17 cellular contexts compared by ENCODE assay signal in the genomic region with DNA sequence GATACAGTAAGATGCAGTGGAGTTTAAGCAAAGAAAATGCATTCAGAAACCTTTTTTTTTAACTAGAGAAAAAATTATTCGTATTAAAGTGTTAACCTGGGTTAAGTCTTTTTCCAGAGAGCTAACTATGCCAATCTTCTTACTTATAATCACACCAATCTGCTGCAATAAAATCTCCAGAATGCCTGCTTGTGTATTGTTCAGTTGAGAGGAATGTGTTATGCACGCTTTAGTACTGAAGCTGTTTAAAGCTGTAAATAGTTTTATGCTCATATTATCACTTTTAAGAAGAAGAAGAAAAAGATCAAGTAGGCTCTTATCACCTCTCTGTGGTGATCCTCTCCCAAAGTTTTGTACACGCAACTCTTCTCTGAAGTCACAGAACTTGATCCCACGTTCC.
DNase-seq lines count a peak whose midpoint lies in the region; ATAC-seq, FAIRE-seq and TF ChIP-seq lines count a peak whose summit lies in the region.
"Had no signal": no experiment of that assay in that cellular context is flagged by ENCODE, and none has a peak within 500 bp of the region (broad histone marks: within the 10 kb centered on the region; RNA-seq: fewer than 3 reads in every experiment).

No MANE protein-coding gene starts in this region.

- no peak overlapping the region for H3K27ac Mint-ChIP-seq in astrocyte (ENCODE audit: unreplicated experiment)
- H3K27ac Mint-ChIP-seq: GM23338 had no signal

- H3K36me3 ChIP-seq in astrocyte (ENCODE audit: insufficient read depth, low read length) (no peaks in the 10 kb centered on the region), suprapubic skin (no peaks in the 10 kb centered on the region)
- H3K36me3 ChIP-seq: BLaER1 had no signal

- H3K9me3 ChIP-seq in astrocyte (ENCODE audit: insufficient read depth, low read depth, low read length) (no peaks in the 10 kb centered on the region), suprapubic skin (no peaks in the 10 kb centered on the region)
- H3K9me3 ChIP-seq: BLaER1 had no signal

- no peak overlapping the region for H3K27ac ChIP-seq in astrocyte (ENCODE audit: low read depth, low read length)
- no peak overlapping the region for H3K27ac ChIP-seq in suprapubic skin
- H3K27ac ChIP-seq: BLaER1 had no signal

- no peaks in the 10 kb centered on the region for H3K36me3 Mint-ChIP-seq in astrocyte (ENCODE audit: low read depth, unreplicated experiment)

- H3K4me1 ChIP-seq in astrocyte (ENCODE audit: insufficient read depth, low read length) = peaks cover 17% of the 10 kb centered on the region
- no peaks in the 10 kb centered on the region for H3K4me1 ChIP-seq in suprapubic skin
- H3K4me1 ChIP-seq: BLaER1 had no signal

- no peak overlapping the region for H2AFZ ChIP-seq in astrocyte (ENCODE audit: low read depth, low read length)
- H2AFZ ChIP-seq: GM23338 had no signal

- intact Hi-C loops in left colon (cut with DNase I, micrococcal nuclease) = no loop called here

- TF ChIP-seq CTCF in astrocyte (IDR thresholded peaks at IDR 0.05; ENCODE audit: insufficient read depth, low read depth, low read length) (no peak), suprapubic skin (IDR thresholded peaks at IDR 0.05) (no peak)

- FAIRE-seq in astrocyte (lab: Jason Lieb, UNC) = no peak
- FAIRE-seq: GM12891 had no signal

- H3K27me3 ChIP-seq in astrocyte (ENCODE audit: insufficient read depth, low read length) = no peaks in the 10 kb centered on the region
- H3K27me3 ChIP-seq in suprapubic skin = no peaks in the 10 kb centered on the region
- H3K27me3 ChIP-seq: BLaER1 had no signal

- no peak for TF ChIP-seq EP300 in suprapubic skin (IDR thresholded peaks at IDR 0.05)

- DNase-seq in AG08395 (ENCODE audit: low spot score) (peak; percentile 19), GM04503 (ENCODE audit: low read depth) (peak; percentile 44), astrocyte (ENCODE audit: low read depth) (peak; percentile 54), left colon (no peak), suprapubic skin (ENCODE audit: low spot score in 2 of 2) (no peak), NCI-H748 (lab: John Stamatoyannopoulos, UW; ENCODE audit: unreplicated experiment) (no peak)
- DNase-seq in stimulated activated CD4-positive, alpha-beta T cell treated with anti-CD3 and anti-CD28 coated beads, Interleukin-12 subunit alpha, Interleukin-12 subunit beta, amount 100 ng/mL, for 4 hours = no peak
- DNase-seq: NCI-H1436 treated with DMSO at 0.1 percent for 48 hours, NCI-H2081 treated with DMSO at 0.1 percent for 48 hours, NCI-H2227 treated with DMSO at 0.1 percent for 48 hours, NCI-H524 treated with DMSO at 0.1 percent for 48 hours had no signal

- H3K4me1 Mint-ChIP-seq in astrocyte (ENCODE audit: low read depth, unreplicated experiment) = peaks cover 19% of the 10 kb centered on the region

- H3K4me3 Mint-ChIP-seq in astrocyte (ENCODE audit: unreplicated experiment) = no peak overlapping the region
- H3K4me3 Mint-ChIP-seq: GM23338 had no signal

- H4K20me1 ChIP-seq in astrocyte (ENCODE audit: insufficient read depth, low read length) = no peaks in the 10 kb centered on the region
- H4K20me1 ChIP-seq: BLaER1 had no signal

- H3K4me2 ChIP-seq in astrocyte (ENCODE audit: low read length) = no peak overlapping the region
- H3K4me2 ChIP-seq: BLaER1, GM23338 had no signal

- TF ChIP-seq POLR2A in suprapubic skin (IDR thresholded peaks at IDR 0.05) = no peak

- H3K9ac ChIP-seq in astrocyte (ENCODE audit: low read length) = no peak overlapping the region
- H3K9ac ChIP-seq: BLaER1 had no signal

- H3K9me3 Mint-ChIP-seq in astrocyte (ENCODE audit: unreplicated experiment) = no peaks in the 10 kb centered on the region
- H3K9me3 Mint-ChIP-seq: GM23338 had no signal

- ATAC-seq in left colon (peak; percentile 38), HG03378 (IDR thresholded peaks at IDR 0.05; ENCODE audit: unreplicated experiment) (no peak)
- ATAC-seq: GM23338, Right ventricle myocardium inferior, SK-N-SH treated with all-trans-retinoic acid at 6 μM for 48 hours had no signal

- 67% methylated on average over 4 of the region's 4 CpGs for WGBS in suprapubic skin

- H3K4me3 ChIP-seq in astrocyte (ENCODE audit: insufficient read depth, low read depth, low read length) = no peak overlapping the region
- no peak overlapping the region for H3K4me3 ChIP-seq in suprapubic skin
- H3K4me3 ChIP-seq: BLaER1, GM23338 had no signal

- no peaks in the 10 kb centered on the region for H3K27me3 Mint-ChIP-seq in astrocyte (ENCODE audit: low read depth, unreplicated experiment)

- no peaks in the 10 kb centered on the region for H3K79me2 ChIP-seq in astrocyte (ENCODE audit: insufficient read depth, low read length)

Comparison
In these comparisons a context has a peak if more than half of its experiments do, and no peak if none do; other contexts are left out.
1. DNase-seq: peak in AG08395 (single experiment), GM04503 (single experiment) and astrocyte (single experiment); none in left colon (0 of 2), suprapubic skin (0 of 2), stimulated activated CD4-positive, alpha-beta T cell treated with anti-CD3 and anti-CD28 coated beads, Interleukin-12 subunit alpha, Interleukin-12 subunit beta, amount 100 ng/mL, for 4 hours (single experiment) and NCI-H748 (single experiment).